Comparison of ENCODE assay signal across 33 cellular contexts in genomic region chr19:7647156-7647555, GRCh38. TPM values are rescaled to one million over a fixed set of nuclear protein-coding genes. Genes with fewer than 3 reads are reported as not detected.
"Had no signal": no experiment of that assay in that cellular context is flagged by ENCODE, and none has a peak within 500 bp of the region (broad histone marks: within the 10 kb centered on the region; RNA-seq: fewer than 3 reads in every experiment).

No MANE protein-coding gene starts in this region.

- H3K4me1 ChIP-seq: breast epithelium, colonic mucosa had no signal

- H3K36me3 ChIP-seq: ascending aorta, breast epithelium, cardiac muscle cell, colonic mucosa, gastroesophageal sphincter had no signal

- H3K4me3 ChIP-seq: ascending aorta, breast epithelium, cardiac muscle cell, colonic mucosa, esophagus squamous epithelium, gastroesophageal sphincter had no signal

- H3K27ac ChIP-seq: ascending aorta, breast epithelium, cardiac muscle cell, colonic mucosa, epithelial cell of prostate, esophagus squamous epithelium, gastroesophageal sphincter had no signal

- H3K27me3 ChIP-seq: ascending aorta, breast epithelium, colonic mucosa had no signal

- FAIRE-seq: endometrium, endothelial cell of umbilical vein had no signal

- H3K9me3 ChIP-seq: ascending aorta, breast epithelium, colonic mucosa, esophagus squamous epithelium, gastroesophageal sphincter had no signal

- ATAC-seq: activated naive CD4-positive, alpha-beta T cell treated with anti-CD3 and anti-CD28 coated beads, Interleukin-2, amount 50 U/mL, for 72 hours; activated T-cell treated with anti-CD3 and anti-CD28 coated beads, Interleukin-2, amount 50 U/mL, for 72 hours; gastroesophageal sphincter had no signal

- DNase-seq: activated CD4-positive, alpha-beta memory T cell treated with anti-CD3 and anti-CD28 coated beads, Interleukin-2, amount 10 ng/mL, durations not matched to agents 7 days and 5 days; activated CD4-positive, alpha-beta T cell treated with anti-CD3 and anti-CD28 coated beads for 1 hour; activated CD4-positive, alpha-beta T cell treated with anti-CD3 and anti-CD28 coated beads for 4 hours; activated CD4-positive, alpha-beta T cell treated with anti-CD3 and anti-CD28 coated beads, Interleukin-2, amount 10 ng/mL, durations not matched to agents 7 days and 5 days; activated CD4-positive, alpha-beta T cell treated with anti-CD3 and anti-CD28 coated beads, Interleukin-2, amount 50 U/mL, for 4 hours; activated CD8-positive, alpha-beta memory T cell treated with anti-CD3 and anti-CD28 coated beads, Interleukin-2, amount 50 U/mL, for 48 hours; activated gamma-delta T cell; activated naive CD4-positive, alpha-beta T cell; activated naive CD4-positive, alpha-beta T cell treated with anti-CD3 and anti-CD28 coated beads, Interleukin-2, amount 10 ng/mL, durations not matched to agents 7 days and 5 days; activated naive CD8-positive, alpha-beta T cell treated with anti-CD3 and anti-CD28 coated beads, Interleukin-2, amount 10 ng/mL, durations not matched to agents 7 days and 5 days; activated T-cell treated with anti-CD3 and anti-CD28 coated beads for 4 hours; activated T-cell treated with anti-CD3 and anti-CD28 coated beads, Interleukin-2, amount 50 U/mL, for 24 hours; activated T-cell treated with anti-CD3 and anti-CD28 coated beads, Interleukin-2, amount 50 U/mL, for 72 hours; central memory CD4-positive, alpha-beta T cell; cerebellar nuclear complex; colonic mucosa; effector CD8-positive, alpha-beta T cell; esophagus squamous epithelium; foreskin melanocyte; T-helper 2 cell had no signal

RNA-seq across cellular contexts. Expression of gene PCP2, which starts 13.6 kb away (rescaled TPM):
- total RNA-seq: ascending aorta, dermis microvascular lymphatic vessel endothelial cell, endothelial cell of umbilical vein, fibroblast of lung, gastroesophageal sphincter, glomerular endothelial cell had no signal
- polyA plus RNA-seq: endothelial cell of umbilical vein, fibroblast of lung had no signal

RNA-seq across cellular contexts. Expression of gene PET100, which starts 17.6 kb away (rescaled TPM):
- total RNA-seq: ascending aorta had no signal

RNA-seq across cellular contexts. Expression of gene RETN, which starts 21.7 kb away (rescaled TPM):
- total RNA-seq: activated CD4-positive, alpha-beta memory T cell treated with anti-CD3 and anti-CD28 coated beads, Interleukin-2, amount 10 ng/mL, durations not matched to agents 7 days and 5 days; activated CD4-positive, alpha-beta T cell treated with anti-CD3 and anti-CD28 coated beads, Interleukin-2, amount 10 ng/mL, durations not matched to agents 7 days and 5 days; activated naive CD4-positive, alpha-beta T cell treated with anti-CD3 and anti-CD28 coated beads, Interleukin-2, amount 50 U/mL, for 72 hours; activated T-cell treated with anti-CD3 and anti-CD28 coated beads, Interleukin-2, amount 50 U/mL, for 72 hours; ascending aorta; breast epithelium; cardiac muscle cell; colonic mucosa; dermis microvascular lymphatic vessel endothelial cell; endothelial cell of umbilical vein; fibroblast of lung; fibroblast of villous mesenchyme; gastroesophageal sphincter; glomerular endothelial cell; T-helper 1 cell treated with Interleukin-12 subunit alpha and Interleukin-12 subunit beta and Interleukin-4 antibody, amounts not matched to agents 30 ng/mL and 1 ng/mL, for 36 hours had no signal
- polyA plus RNA-seq: cardiac muscle cell, endothelial cell of umbilical vein, fibroblast of lung had no signal
